ENCODE assay signal across 8 cellular contexts in genomic region chr11:65382804-65383368, GRCh38. TPM values are rescaled to one million over a fixed set of nuclear protein-coding genes. Genes with fewer than 3 reads are reported as not detected.
A peak's percentile ranks its signal among the peaks of the same experiment; 100 is the strongest.
DNase-seq lines count a peak whose midpoint lies in the region; ATAC-seq and TF ChIP-seq lines count a peak whose summit lies in the region.

No MANE protein-coding gene starts in this region.

- H3K36me3 Mint-ChIP-seq in nephron (ENCODE audit: low read depth): no peaks in the 10 kb centered on the region

- H3K27me3 ChIP-seq in MG63: no peaks in the 10 kb centered on the region

- H3K9me3 Mint-ChIP-seq in nephron: no peaks in the 10 kb centered on the region

- H3K27me3 Mint-ChIP-seq in nephron (ENCODE audit: low read depth): no peaks in the 10 kb centered on the region

- TF ChIP-seq CTCF in choroid plexus epithelial cell (conservative IDR thresholded peaks at IDR 0.05; ENCODE audit: low read depth, low read length): no peak
- no peak for TF ChIP-seq CTCF in nephron (IDR thresholded peaks at IDR 0.05; ENCODE audit: unreplicated experiment in 3 of 3)

- peak overlapping the region; percentile 93 to 97 (median 95) for H3K27ac Mint-ChIP-seq in nephron

- DNase-seq in COLO668 (lab: John Stamatoyannopoulos, UW; ENCODE audit: unreplicated experiment) (peak; percentile 92), MG63 (no peak), choroid plexus epithelial cell (ENCODE audit: low read depth) (no peak), sciatic nerve (ENCODE audit: low spot score) (no peak)

- 0 out of 2 replicates have a peak, but pooled peaks cover 3% of the 10 kb centered on the region for H3K36me3 ChIP-seq in MG63

- intact Hi-C loops in sciatic nerve (cut with DNase I): loop anchor here (5.0 kb wide), 1 partner anchor 34 kb away; no protein-coding TSS in a partner anchor

- TF ChIP-seq POLR2A in GM18505 (IDR thresholded peaks at IDR 0.05; ENCODE audit: borderline replicate concordance, extremely low read depth, insufficient read depth, insufficient read length): no peak

- H3K4me1 Mint-ChIP-seq in nephron: peaks cover 35% of the 10 kb centered on the region

- no peaks in the 10 kb centered on the region for H3K9me3 ChIP-seq in MG63

- H3K4me3 ChIP-seq in MG63: peak overlapping the region; percentile 17
- H3K4me3 ChIP-seq in choroid plexus epithelial cell (ENCODE audit: low read depth, low read length): peak overlapping the region; percentile 37

- H3K4me3 Mint-ChIP-seq in nephron: peak overlapping the region; percentile 72 to 78 (median 76)

- no peak for ATAC-seq in GM18505 (IDR thresholded peaks at IDR 0.05; ENCODE audit: unreplicated experiment)
- no peak for ATAC-seq in HG03378 (IDR thresholded peaks at IDR 0.05; ENCODE audit: unreplicated experiment)
- no peak for ATAC-seq in HG02885 (IDR thresholded peaks at IDR 0.05; ENCODE audit: poor library complexity, unreplicated experiment)
- ATAC-seq in sciatic nerve: no peak

RNA-seq across cellular contexts. Expression of gene SLC25A45, which starts 0.4 kb away (rescaled TPM):
- total RNA-seq in MG63 (2014; rRNA removed; shearing (Covaris generic); ENCODE audit: low replicate concordance): 1.9 TPM in 2 replicates
- 12.0 TPM for total RNA-seq in sciatic nerve

RNA-seq across cellular contexts. Expression of gene FRMD8, which starts 3.6 kb away (rescaled TPM):
- 25.9 and 44.1 TPM in 2 replicates for total RNA-seq in MG63 (2014; rRNA removed; shearing (Covaris generic); ENCODE audit: low replicate concordance)
- 65.9 TPM for total RNA-seq in sciatic nerve

RNA-seq across cellular contexts. Expression of gene TIGD3, which starts 28.3 kb away (rescaled TPM):
- total RNA-seq in MG63 (2014; rRNA removed; shearing (Covaris generic); ENCODE audit: low replicate concordance): 0.36 and 2.2 TPM in 2 replicates
- not detected for total RNA-seq in sciatic nerve

RNA-seq across cellular contexts. Expression of gene NEAT1, which starts 39.7 kb away (rescaled TPM):
- 4.8 and 7.7 TPM in 2 replicates for total RNA-seq in MG63 (2014; rRNA removed; shearing (Covaris generic); ENCODE audit: low replicate concordance)
- total RNA-seq in sciatic nerve: 1,255 TPM

RNA-seq across cellular contexts. Expression of gene DPF2, which starts 49.2 kb away (rescaled TPM):
- 57.9 and 78.1 TPM in 2 replicates for total RNA-seq in MG63 (2014; rRNA removed; shearing (Covaris generic); ENCODE audit: low replicate concordance)
- 62.5 TPM for total RNA-seq in sciatic nerve
